In genomic region chr15:39508536-39508935, GRCh38 we compare ENCODE assay signal across 17 cellular contexts.
"Had no signal": no experiment of that assay in that cellular context is flagged by ENCODE, and none has a peak within 500 bp of the region (broad histone marks: within the 10 kb centered on the region; RNA-seq: fewer than 3 reads in every experiment).

No MANE protein-coding gene starts in this region.

- FAIRE-seq: islet of Langerhans had no signal

- H3K27ac Mint-ChIP-seq: activated CD4-positive, alpha-beta T cell treated with anti-CD3 and anti-CD28 coated beads for 36 hours; activated CD8-positive, alpha-beta T cell treated with anti-CD3 and anti-CD28 coated beads for 36 hours; activated naive CD8-positive, alpha-beta T cell; natural killer cell treated with Interleukin-12 subunit alpha and Interleukin-12 subunit beta and Interleukin-15 and Interleukin-18, amount 100 ng/mL, for 72 hours; T-cell had no signal

- H3K36me3 Mint-ChIP-seq: natural killer cell treated with Interleukin-12 subunit alpha and Interleukin-12 subunit beta and Interleukin-15 and Interleukin-18, amount 100 ng/mL, for 72 hours; T-cell had no signal

- ATAC-seq: activated CD4-positive, alpha-beta T cell treated with anti-CD3 and anti-CD28 coated beads for 36 hours; activated CD8-positive, alpha-beta T cell treated with anti-CD3 and anti-CD28 coated beads for 36 hours; activated T-cell treated with anti-CD3 and anti-CD28 coated beads, Interleukin-2, amount 50 U/mL, for 4 hours; left lobe of liver; natural killer cell treated with Interleukin-12 subunit alpha and Interleukin-12 subunit beta and Interleukin-15 and Interleukin-18, amount 100 ng/mL, for 72 hours; right lobe of liver; T-cell had no signal

- H3K36me3 ChIP-seq: right lobe of liver, vagina had no signal

- H3K4me3 ChIP-seq: dorsolateral prefrontal cortex, right lobe of liver, vagina had no signal

- DNase-seq: activated CD4-positive, alpha-beta T cell treated with anti-CD3 and anti-CD28 coated beads for 36 hours; activated CD8-positive, alpha-beta T cell treated with anti-CD3 and anti-CD28 coated beads for 36 hours; activated gamma-delta T cell treated with Interleukin-2 at 50 U/mL for 16 hours; activated T-cell treated with anti-CD3 and anti-CD28 coated beads, Interleukin-2, amount 50 U/mL, for 4 hours; amniotic stem cell; dorsolateral prefrontal cortex; erythroblast; right lobe of liver; stimulated activated CD4-positive, alpha-beta T cell treated with anti-CD3 and anti-CD28 coated beads, Interleukin-12 subunit alpha, Interleukin-12 subunit beta, amount 100 ng/mL, for 4 hours; stimulated activated CD4-positive, alpha-beta T cell treated with anti-CD3 and anti-CD28 coated beads, Interleukin-2, amount 100 ng/mL, for 24 hours; T-cell; T-helper 9 cell had no signal

- H3K4me3 Mint-ChIP-seq: activated CD4-positive, alpha-beta T cell treated with anti-CD3 and anti-CD28 coated beads for 36 hours; activated CD8-positive, alpha-beta T cell treated with anti-CD3 and anti-CD28 coated beads for 36 hours; activated naive CD8-positive, alpha-beta T cell; activated T-cell treated with anti-CD3 and anti-CD28 coated beads, Interleukin-2, amount 50 U/mL, for 4 hours; natural killer cell treated with Interleukin-12 subunit alpha and Interleukin-12 subunit beta and Interleukin-15 and Interleukin-18, amount 100 ng/mL, for 72 hours; T-cell had no signal

- H3K4me1 ChIP-seq: right lobe of liver had no signal

- H3K9me3 ChIP-seq: right lobe of liver, vagina had no signal

- H3K27ac ChIP-seq: dorsolateral prefrontal cortex, right lobe of liver, vagina had no signal

- H3K4me1 Mint-ChIP-seq: activated CD4-positive, alpha-beta T cell treated with anti-CD3 and anti-CD28 coated beads for 36 hours; T-cell had no signal

- H3K27me3 ChIP-seq: right lobe of liver, vagina had no signal

- H3K9me3 Mint-ChIP-seq: activated CD8-positive, alpha-beta T cell treated with anti-CD3 and anti-CD28 coated beads for 36 hours; activated T-cell treated with anti-CD3 and anti-CD28 coated beads, Interleukin-2, amount 50 U/mL, for 4 hours; natural killer cell treated with Interleukin-12 subunit alpha and Interleukin-12 subunit beta and Interleukin-15 and Interleukin-18, amount 100 ng/mL, for 72 hours; T-cell had no signal
